ENCODE assay signal across 25 cellular contexts in genomic region chr15:89652666-89653065, GRCh38. TPM values are rescaled to one million over a fixed set of nuclear protein-coding genes. Genes with fewer than 3 reads are reported as not detected.
DNase-seq lines count a peak whose midpoint lies in the region; ATAC-seq and TF ChIP-seq lines count a peak whose summit lies in the region.
"Had no signal": no experiment of that assay in that cellular context is flagged by ENCODE, and none has a peak within 500 bp of the region (broad histone marks: within the 10 kb centered on the region; RNA-seq: fewer than 3 reads in every experiment).

No MANE protein-coding gene starts in this region.

- no peak for TF ChIP-seq CTCF in RWPE2 (IDR thresholded peaks at IDR 0.05; ENCODE audit: poor library complexity, severe bottlenecking)
- TF ChIP-seq CTCF in sigmoid colon (IDR thresholded peaks at IDR 0.05): no peak

- 86 to 87% methylated on average over 16 of the region's 16 CpGs for WGBS in sigmoid colon, 2 donors

- H3K4me1 ChIP-seq in RWPE2 (ENCODE audit: insufficient read depth, poor library complexity, severe bottlenecking) (no peaks in the 10 kb centered on the region), sigmoid colon (peaks cover 0 to 20% (median 14%) of the 10 kb centered on the region in 4 donors)

- H3K4me3 ChIP-seq in H7 (ENCODE audit: insufficient read depth, low read depth, low read length) (no peak overlapping the region), RWPE2 (ENCODE audit: severe bottlenecking) (no peak overlapping the region), sigmoid colon (no peak overlapping the region)
- H3K4me3 ChIP-seq: SK-N-MC had no signal

- DNase-seq in H7: peak; percentile 62
- peak; percentile 70 for DNase-seq in RWPE2 (ENCODE audit: low spot score)
- peak; percentile 82 for DNase-seq in mesenteric fat pad (ENCODE audit: low spot score)
- peak; percentile 47 for DNase-seq in sigmoid colon
- no peak for DNase-seq in NCI-H128 (lab: John Stamatoyannopoulos, UW; ENCODE audit: unreplicated experiment)
- no peak for DNase-seq in NCI-H1417 (lab: John Stamatoyannopoulos, UW)
- DNase-seq: C1 segment of cervical spinal cord; CD4-positive, alpha-beta memory T cell; DMS153; DND-41; Kasumi-1; MV-4-11; NCI-H1105; NCI-H1694; NCI-H2029 treated with DMSO at 0.1 percent for 48 hours; NCI-H2227 treated with DMSO at 0.1 percent for 48 hours; NCI-H526 treated with DMSO at 0.1 percent for 48 hours; SIG-M5; SW 1271 had no signal

- H3K36me3 ChIP-seq in H7 (replicated peaks; ENCODE audit: control insufficient read depth, insufficient read depth, low read length) (no peaks in the 10 kb centered on the region), RWPE2 (ENCODE audit: low read depth) (no peaks in the 10 kb centered on the region), sigmoid colon (peaks cover 0 to 4% (median 0%) of the 10 kb centered on the region in 4 donors)

- peaks cover 3% of the 10 kb centered on the region; the same call in 1 of the 2 replicates for H3K27me3 ChIP-seq in H7 (ENCODE audit: control insufficient read depth, insufficient read depth, low read length)
- no peaks in the 10 kb centered on the region for H3K27me3 ChIP-seq in RWPE2 (ENCODE audit: insufficient read depth, poor library complexity, severe bottlenecking)
- H3K27me3 ChIP-seq in sigmoid colon: no peaks in the 10 kb centered on the region

- TF ChIP-seq EP300 in sigmoid colon (IDR thresholded peaks at IDR 0.05): no peak

- TF ChIP-seq POLR2A in sigmoid colon (IDR thresholded peaks at IDR 0.05): no peak

- H3K9me3 ChIP-seq in RWPE2 (ENCODE audit: severe bottlenecking) (no peaks in the 10 kb centered on the region), sigmoid colon (no peaks in the 10 kb centered on the region)

- intact Hi-C loops in sigmoid colon (cut with DNase I): no loop called here

- ATAC-seq in RWPE2 (ENCODE audit: low read depth) (no peak), HG02884 (IDR thresholded peaks at IDR 0.05; ENCODE audit: unreplicated experiment) (no peak)
- ATAC-seq: HepG2 had no signal

- H3K27ac ChIP-seq in RWPE2 (ENCODE audit: poor library complexity, severe bottlenecking): no peak overlapping the region
- H3K27ac ChIP-seq in sigmoid colon: no peak overlapping the region
- H3K27ac ChIP-seq: SK-N-MC had no signal

RNA-seq across cellular contexts. Expression of gene KIF7, which starts 2.6 kb away (rescaled TPM):
- total RNA-seq in H7 (2014; rRNA removed; shearing (Covaris generic)): 7.8 and 9.0 TPM in 2 replicates
- total RNA-seq in mesenteric fat pad: 12.7 TPM
- 10 to 100 TPM in 1 of 4 donors, 1 to 10 TPM in 3; 5.4 to 15.2 (median 7.1) TPM for total RNA-seq in sigmoid colon
- polyA plus RNA-seq in sigmoid colon: 1 to 10 TPM in 1 of 3 donors, under 1 TPM in 2; 0.46 to 1.9 (median 0.60) TPM
- total RNA-seq: CD4-positive, alpha-beta memory T cell had no signal
- polyA plus RNA-seq: CD4-positive, alpha-beta memory T cell had no signal

RNA-seq across cellular contexts. Expression of gene PLIN1, which starts 26.5 kb away (rescaled TPM):
- total RNA-seq in H7 (2014; rRNA removed; shearing (Covaris generic)): 0.18 TPM in 1 of 2 replicates, not detected in the other
- total RNA-seq in mesenteric fat pad: 1,691 TPM
- 10 to 100 TPM in 1 of 4 donors, 1 to 10 TPM in 2, under 1 TPM in 1; 0.95 to 49.6 (median 1.6) TPM for total RNA-seq in sigmoid colon
- polyA plus RNA-seq in sigmoid colon: 10 to 100 TPM in 1 of 3 donors, 1 to 10 TPM in 2; 1.2 to 16.9 (median 4.8) TPM
- total RNA-seq: HT1080 had no signal

RNA-seq across cellular contexts. Expression of gene PEX11A, which starts 37.9 kb away (rescaled TPM):
- 1.3 and 1.6 TPM in 2 replicates for total RNA-seq in H7 (2014; rRNA removed; shearing (Covaris generic))
- total RNA-seq in mesenteric fat pad: 103 TPM
- 10 to 100 TPM; 11.1 to 16.5 (median 13.3) TPM for total RNA-seq in sigmoid colon
- polyA plus RNA-seq in sigmoid colon: 10 to 100 TPM; 12.4 to 18.6 (median 18.3) TPM

RNA-seq across cellular contexts. Expression of gene WDR93, which starts 37.9 kb away (rescaled TPM):
- not detected in 2 replicates for total RNA-seq in H7 (2014; rRNA removed; shearing (Covaris generic))
- total RNA-seq in mesenteric fat pad (0.32 TPM), sigmoid colon (1 to 10 TPM in 1 of 4 donors, not detected in 3; 1.1 TPM)
- polyA plus RNA-seq in sigmoid colon: under 1 TPM in 1 of 3 donors, not detected in 2; 0.04 TPM
- total RNA-seq: A673; CD4-positive, alpha-beta memory T cell; HepG2; HT1080; M059J had no signal
- polyA plus RNA-seq: CD4-positive, alpha-beta memory T cell had no signal

Comparison
In these comparisons a context has a peak if more than half of its experiments do, and no peak if none do; other contexts are left out.
1. DNase-seq: peak in H7 (single experiment), RWPE2 (single experiment), mesenteric fat pad (single experiment) and sigmoid colon (single experiment); none in NCI-H128 (single experiment) and NCI-H1417 (0 of 3).
2. RNA of gene PLIN1, which starts 26.5 kb away (total RNA-seq): 1,691 TPM in mesenteric fat pad (single experiment); 0.95 to 49.6 TPM in sigmoid colon and 0.18 TPM in H7; every median in the first group is over 10 times any median in the second.